17 cellular contexts compared by ENCODE assay signal in genomic region chr6:7100072-7100750, GRCh38. TPM values are rescaled to one million over a fixed set of nuclear protein-coding genes. Genes with fewer than 3 reads are reported as not detected.
A peak's percentile ranks its signal among the peaks of the same experiment; 100 is the strongest.
DNase-seq lines count a peak whose midpoint lies in the region; ATAC-seq and TF ChIP-seq lines count a peak whose summit lies in the region.
"Had no signal": no experiment of that assay in that cellular context is flagged by ENCODE, and none has a peak within 500 bp of the region (broad histone marks: within the 10 kb centered on the region; RNA-seq: fewer than 3 reads in every experiment).

No MANE protein-coding gene starts in this region.

- peak; percentile 41 for DNase-seq in SIG-M5 treated with dmso at 0.1 percent for 504 hours (lab: John Stamatoyannopoulos, UW; ENCODE audit: unreplicated experiment)
- DNase-seq in SIG-M5 (lab: John Stamatoyannopoulos, UW) = no peak
- peak; percentile 71 for DNase-seq in OCI-M1 (lab: John Stamatoyannopoulos, UW)
- DNase-seq in NCI-H2227 treated with DMSO at 0.1 percent for 48 hours (lab: John Stamatoyannopoulos, UW) = no peak
- no peak for DNase-seq in osteoblast (ENCODE audit: insufficient read length, low spot score, missing footprints)
- no peak for DNase-seq in hepatic stellate cell (ENCODE audit: low spot score)
- no peak for DNase-seq in NCI-H1417 (lab: John Stamatoyannopoulos, UW)
- DNase-seq: activated CD4-positive, alpha-beta T cell treated with anti-CD3 and anti-CD28 coated beads, Interleukin-2, amount 10 ng/mL, durations not matched to agents 24 days and 14 days; effector memory CD8-positive, alpha-beta T cell; IMR-90; natural killer cell; NCI-H187; NK-92 treated with Interleukin-12 subunit alpha and Interleukin-12 subunit beta, amount 100 ng/mL, for 24 hours; T-cell had no signal

- H3K27me3 ChIP-seq in osteoblast (ENCODE audit: insufficient read depth, low read length) = no peaks in the 10 kb centered on the region

- H3K79me2 ChIP-seq in osteoblast (ENCODE audit: insufficient read depth, low read length) = no peaks in the 10 kb centered on the region

- H3K36me3 ChIP-seq in osteoblast (ENCODE audit: insufficient read depth, low read length) = no peaks in the 10 kb centered on the region

- H3K27ac ChIP-seq in osteoblast (ENCODE audit: low read depth, low read length) = no peak overlapping the region
- H3K27ac ChIP-seq: 22Rv1 had no signal

- no peak overlapping the region for H2AFZ ChIP-seq in osteoblast (ENCODE audit: low read length)

- H3K4me1 ChIP-seq in osteoblast (ENCODE audit: insufficient read depth, low read length) = no peaks in the 10 kb centered on the region

- TF ChIP-seq CTCF in osteoblast (IDR thresholded peaks at IDR 0.05; ENCODE audit: extremely low read depth, low read depth, low read length) = no peak

- ATAC-seq in HG03135 (IDR thresholded peaks at IDR 0.05; ENCODE audit: unreplicated experiment) = peak; percentile 76
- ATAC-seq: activated T-helper 17 cell treated with anti-CD3 and anti-CD28 coated beads, Interleukin-2, amount 50 U/mL, for 72 hours; effector memory CD8-positive, alpha-beta T cell; natural killer cell had no signal

- H4K20me1 ChIP-seq in osteoblast (ENCODE audit: insufficient read depth, low read length) = no peaks in the 10 kb centered on the region

- H3K4me3 ChIP-seq in osteoblast (ENCODE audit: insufficient read depth, low read length) = no peak overlapping the region

- H3K9me3 ChIP-seq in osteoblast (ENCODE audit: low read depth, low read length) = no peaks in the 10 kb centered on the region

- H3K4me2 ChIP-seq in osteoblast (ENCODE audit: insufficient read depth, low read length) = no peak overlapping the region

RNA-seq across cellular contexts. Expression of gene RREB1, which starts 7.5 kb away (rescaled TPM):
- 25.9 and 29.3 TPM in 2 replicates for total RNA-seq in osteoblast

Comparison
In these comparisons a context has a peak if more than half of its experiments do, and no peak if none do; other contexts are left out.
1. DNase-seq: peak in SIG-M5 treated with dmso at 0.1 percent for 504 hours (single experiment) and OCI-M1 (single experiment); none in SIG-M5 (single experiment), NCI-H2227 treated with DMSO at 0.1 percent for 48 hours (single experiment), osteoblast (single experiment), hepatic stellate cell (single experiment) and NCI-H1417 (0 of 3).